6 cellular contexts compared by ENCODE assay signal in the genomic region with DNA sequence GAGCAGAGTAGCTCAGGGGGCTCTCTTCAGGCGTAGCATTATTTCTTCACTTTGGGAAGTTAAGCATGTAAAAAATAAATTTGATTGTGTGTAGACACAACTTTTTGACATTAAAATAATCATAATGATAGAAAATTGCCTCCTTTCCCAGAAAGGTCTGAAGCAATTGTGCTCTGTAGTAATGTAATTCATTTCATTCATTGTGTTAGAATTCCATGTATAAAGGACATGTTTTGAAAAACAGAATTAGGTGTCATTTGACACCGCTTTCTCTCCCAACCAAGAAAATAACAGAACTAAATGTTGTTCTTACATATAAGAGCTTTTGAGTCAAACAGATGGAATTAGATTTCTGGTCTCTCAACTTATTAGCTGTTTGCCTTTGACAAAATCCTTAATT.
"Had no signal": no experiment of that assay in that cellular context is flagged by ENCODE, and none has a peak within 500 bp of the region (broad histone marks: within the 10 kb centered on the region; RNA-seq: fewer than 3 reads in every experiment).

No MANE protein-coding gene starts in this region.

- ATAC-seq: HepG2, K562 had no signal

- H3K27ac ChIP-seq: HL-60 had no signal

- DNase-seq: IMR-90, KBM-7, KG1 had no signal

- H3K4me3 ChIP-seq: K562 had no signal
